In genomic region chr22:26170112-26170492, GRCh38 we compare ENCODE assay signal across 3 cellular contexts.
TF ChIP-seq lines count a peak whose summit lies in the region.

No MANE protein-coding gene starts in this region.

TF ChIP-seq in SK-N-SH, 30 proteins besides CTCF, POLR2A, EP300 and RAD21 (continued from another document):
- TF ChIP-seq, protein P1, sequence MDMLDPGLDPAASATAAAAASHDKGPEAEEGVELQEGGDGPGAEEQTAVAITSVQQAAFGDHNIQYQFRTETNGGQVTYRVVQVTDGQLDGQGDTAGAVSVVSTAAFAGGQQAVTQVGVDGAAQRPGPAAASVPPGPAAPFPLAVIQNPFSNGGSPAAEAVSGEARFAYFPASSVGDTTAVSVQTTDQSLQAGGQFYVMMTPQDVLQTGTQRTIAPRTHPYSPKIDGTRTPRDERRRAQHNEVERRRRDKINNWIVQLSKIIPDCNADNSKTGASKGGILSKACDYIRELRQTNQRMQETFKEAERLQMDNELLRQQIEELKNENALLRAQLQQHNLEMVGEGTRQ (IDR thresholded peaks at IDR 0.05; ENCODE audit: borderline replicate concordance, low read depth, low read length), result no peak
- no peak for TF ChIP-seq FOXJ3 (CRISPR knock-in tag; IDR thresholded peaks at IDR 0.05)
- no peak for TF ChIP-seq TEAD4 (IDR thresholded peaks at IDR 0.05; ENCODE audit: borderline replicate concordance, insufficient read depth)
- TF ChIP-seq MEF2A (IDR thresholded peaks at IDR 0.05; ENCODE audit: borderline replicate concordance, low read depth), result no peak

TF ChIP-seq in SK-N-SH treated with all-trans-retinoic acid at 6 μM for 48 hours, 23 proteins besides CTCF, POLR2A, EP300 and RAD21 (continued from another document):
- TF ChIP-seq GLIS3 (CRISPR knock-in tag; IDR thresholded peaks at IDR 0.05) (no peak), PATZ1 (CRISPR knock-in tag; IDR thresholded peaks at IDR 0.05; ENCODE audit: borderline replicate concordance) (no peak), BACH2 (CRISPR knock-in tag; IDR thresholded peaks at IDR 0.05; ENCODE audit: borderline replicate concordance) (no peak), ZNF565 (CRISPR knock-in tag; conservative IDR thresholded peaks at IDR 0.05; ENCODE audit: low read depth) (no peak), TOX (CRISPR knock-in tag; IDR thresholded peaks at IDR 0.05; ENCODE audit: borderline replicate concordance) (no peak), ISL1 (CRISPR knock-in tag; IDR thresholded peaks at IDR 0.05) (no peak), ARNTL (CRISPR knock-in tag; IDR thresholded peaks at IDR 0.05; ENCODE audit: borderline replicate concordance, low read depth) (no peak), OSR1 (CRISPR knock-in tag; IDR thresholded peaks at IDR 0.05) (no peak), CSDC2 (CRISPR knock-in tag; IDR thresholded peaks at IDR 0.05) (no peak), ZNF8 (CRISPR knock-in tag; IDR thresholded peaks at IDR 0.05) (no peak)
- TF ChIP-seq, protein P2, sequence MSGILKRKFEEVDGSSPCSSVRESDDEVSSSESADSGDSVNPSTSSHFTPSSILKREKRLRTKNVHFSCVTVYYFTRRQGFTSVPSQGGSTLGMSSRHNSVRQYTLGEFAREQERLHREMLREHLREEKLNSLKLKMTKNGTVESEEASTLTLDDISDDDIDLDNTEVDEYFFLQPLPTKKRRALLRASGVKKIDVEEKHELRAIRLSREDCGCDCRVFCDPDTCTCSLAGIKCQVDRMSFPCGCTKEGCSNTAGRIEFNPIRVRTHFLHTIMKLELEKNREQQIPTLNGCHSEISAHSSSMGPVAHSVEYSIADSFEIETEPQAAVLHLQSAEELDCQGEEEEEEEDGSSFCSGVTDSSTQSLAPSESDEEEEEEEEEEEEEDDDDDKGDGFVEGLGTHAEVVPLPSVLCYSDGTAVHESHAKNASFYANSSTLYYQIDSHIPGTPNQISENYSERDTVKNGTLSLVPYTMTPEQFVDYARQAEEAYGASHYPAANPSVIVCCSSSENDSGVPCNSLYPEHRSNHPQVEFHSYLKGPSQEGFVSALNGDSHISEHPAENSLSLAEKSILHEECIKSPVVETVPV (CRISPR knock-in tag; IDR thresholded peaks at IDR 0.05), result no peak
- TF ChIP-seq, protein P3, sequence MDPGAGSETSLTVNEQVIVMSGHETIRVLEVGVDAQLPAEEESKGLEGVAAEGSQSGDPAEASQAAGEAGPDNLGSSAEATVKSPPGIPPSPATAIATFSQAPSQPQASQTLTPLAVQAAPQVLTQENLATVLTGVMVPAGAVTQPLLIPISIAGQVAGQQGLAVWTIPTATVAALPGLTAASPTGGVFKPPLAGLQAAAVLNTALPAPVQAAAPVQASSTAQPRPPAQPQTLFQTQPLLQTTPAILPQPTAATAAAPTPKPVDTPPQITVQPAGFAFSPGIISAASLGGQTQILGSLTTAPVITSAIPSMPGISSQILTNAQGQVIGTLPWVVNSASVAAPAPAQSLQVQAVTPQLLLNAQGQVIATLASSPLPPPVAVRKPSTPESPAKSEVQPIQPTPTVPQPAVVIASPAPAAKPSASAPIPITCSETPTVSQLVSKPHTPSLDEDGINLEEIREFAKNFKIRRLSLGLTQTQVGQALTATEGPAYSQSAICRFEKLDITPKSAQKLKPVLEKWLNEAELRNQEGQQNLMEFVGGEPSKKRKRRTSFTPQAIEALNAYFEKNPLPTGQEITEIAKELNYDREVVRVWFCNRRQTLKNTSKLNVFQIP (CRISPR knock-in tag; IDR thresholded peaks at IDR 0.05; ENCODE audit: borderline replicate concordance, low read depth), result no peak
- TF ChIP-seq, protein P4, sequence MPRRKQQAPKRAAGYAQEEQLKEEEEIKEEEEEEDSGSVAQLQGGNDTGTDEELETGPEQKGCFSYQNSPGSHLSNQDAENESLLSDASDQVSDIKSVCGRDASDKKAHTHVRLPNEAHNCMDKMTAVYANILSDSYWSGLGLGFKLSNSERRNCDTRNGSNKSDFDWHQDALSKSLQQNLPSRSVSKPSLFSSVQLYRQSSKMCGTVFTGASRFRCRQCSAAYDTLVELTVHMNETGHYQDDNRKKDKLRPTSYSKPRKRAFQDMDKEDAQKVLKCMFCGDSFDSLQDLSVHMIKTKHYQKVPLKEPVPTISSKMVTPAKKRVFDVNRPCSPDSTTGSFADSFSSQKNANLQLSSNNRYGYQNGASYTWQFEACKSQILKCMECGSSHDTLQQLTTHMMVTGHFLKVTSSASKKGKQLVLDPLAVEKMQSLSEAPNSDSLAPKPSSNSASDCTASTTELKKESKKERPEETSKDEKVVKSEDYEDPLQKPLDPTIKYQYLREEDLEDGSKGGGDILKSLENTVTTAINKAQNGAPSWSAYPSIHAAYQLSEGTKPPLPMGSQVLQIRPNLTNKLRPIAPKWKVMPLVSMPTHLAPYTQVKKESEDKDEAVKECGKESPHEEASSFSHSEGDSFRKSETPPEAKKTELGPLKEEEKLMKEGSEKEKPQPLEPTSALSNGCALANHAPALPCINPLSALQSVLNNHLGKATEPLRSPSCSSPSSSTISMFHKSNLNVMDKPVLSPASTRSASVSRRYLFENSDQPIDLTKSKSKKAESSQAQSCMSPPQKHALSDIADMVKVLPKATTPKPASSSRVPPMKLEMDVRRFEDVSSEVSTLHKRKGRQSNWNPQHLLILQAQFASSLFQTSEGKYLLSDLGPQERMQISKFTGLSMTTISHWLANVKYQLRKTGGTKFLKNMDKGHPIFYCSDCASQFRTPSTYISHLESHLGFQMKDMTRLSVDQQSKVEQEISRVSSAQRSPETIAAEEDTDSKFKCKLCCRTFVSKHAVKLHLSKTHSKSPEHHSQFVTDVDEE (CRISPR knock-in tag; IDR thresholded peaks at IDR 0.05), result no peak

TF ChIP-seq in WTC11, 78 proteins besides CTCF, POLR2A, EP300 and RAD21 (continued from another document):
- TF ChIP-seq IRF1 (CRISPR knock-in tag; IDR thresholded peaks at IDR 0.05) (no peak), SOX15 (CRISPR knock-in tag; IDR thresholded peaks at IDR 0.05) (no peak), HMGXB4 (CRISPR knock-in tag; IDR thresholded peaks at IDR 0.05) (no peak)
TF ChIP-seq in WTC11: peak in this region for 0.
